10 cellular contexts compared by ENCODE assay signal in the genomic region with DNA sequence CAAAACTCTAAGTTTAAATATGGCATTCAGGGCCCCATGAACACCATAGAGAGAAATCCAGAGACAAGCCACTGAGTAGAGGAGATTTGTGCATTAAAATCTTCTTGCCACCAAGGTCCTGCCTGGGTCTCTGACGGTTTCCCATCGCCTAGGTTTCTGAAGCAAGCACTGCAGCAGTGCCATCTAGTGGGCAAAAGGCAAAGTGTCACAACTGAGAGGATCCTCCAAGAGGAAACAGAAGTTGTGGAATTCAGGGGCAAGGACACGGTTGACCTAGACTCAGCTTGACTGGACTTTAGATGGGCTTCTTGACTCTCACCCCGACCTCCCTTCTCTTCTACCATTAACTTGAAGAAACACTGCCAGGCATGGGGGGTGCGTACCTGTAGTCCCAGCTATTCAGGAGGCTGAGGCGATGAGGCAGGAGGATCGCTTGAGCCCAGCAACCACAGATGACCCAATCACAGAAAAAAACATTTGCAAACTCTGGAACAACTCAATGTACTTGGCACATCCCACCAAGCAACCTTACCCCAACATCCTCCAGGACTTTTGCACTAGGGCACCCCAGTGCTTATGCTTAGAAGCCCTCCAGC.
DNase-seq lines count a peak whose midpoint lies in the region; ATAC-seq, FAIRE-seq and TF ChIP-seq lines count a peak whose summit lies in the region.
"Had no signal": no experiment of that assay in that cellular context is flagged by ENCODE, and none has a peak within 500 bp of the region (broad histone marks: within the 10 kb centered on the region; RNA-seq: fewer than 3 reads in every experiment).

No MANE protein-coding gene starts in this region.

- no peaks in the 10 kb centered on the region for H3K9me2 ChIP-seq in hepatocyte (replicated peaks; ENCODE audit: insufficient read depth)

- H4K8ac ChIP-seq in IMR-90 (ENCODE audit: low read depth in 2 of 2, low read length in 2 of 2) = no peak overlapping the region

- H3K4me1 ChIP-seq in IMR-90 (ENCODE audit: control insufficient read depth, insufficient read depth, low read length) (no peaks in the 10 kb centered on the region), hepatocyte (ENCODE audit: insufficient read depth) (no peaks in the 10 kb centered on the region)

- no peaks in the 10 kb centered on the region for H3K9me1 ChIP-seq in IMR-90 (ENCODE audit: insufficient read depth, low read length)

- H4K91ac ChIP-seq in IMR-90 (ENCODE audit: insufficient read depth, low read depth, low read length) = no peak overlapping the region

- H3K14ac ChIP-seq in IMR-90 (replicated peaks; ENCODE audit: low read depth, low read length) = no peak overlapping the region

- no peak for TF ChIP-seq POLR2A in IMR-90 (IDR thresholded peaks at IDR 0.05; ENCODE audit: low read depth, low read length)

- H3K4ac ChIP-seq in IMR-90 (ENCODE audit: low read depth, low read length) = no peak overlapping the region

- TF ChIP-seq CTCF in IMR-90 (conservative IDR thresholded peaks at IDR 0.05; ENCODE audit: low read depth, low read length) (peak; percentile 71), hepatocyte (IDR thresholded peaks at IDR 0.05; ENCODE audit: poor library complexity) (peak; percentile 94), retinal pigment epithelial cell (conservative IDR thresholded peaks at IDR 0.05; ENCODE audit: low read depth, low read length) (peak; percentile 96)

- H3K79me1 ChIP-seq in IMR-90 (ENCODE audit: low read depth in 1 of 2, low read length in 2 of 2) = no peaks in the 10 kb centered on the region

- no peak overlapping the region for H2AK9ac ChIP-seq in IMR-90 (replicated peaks; ENCODE audit: low read depth, low read length, poor library complexity)

- H3K23ac ChIP-seq in IMR-90 (ENCODE audit: low read depth, low read length) = no peak overlapping the region

- H3K27ac ChIP-seq in IMR-90 (ENCODE audit: insufficient read depth, low read length) = no peak overlapping the region
- H3K27ac ChIP-seq in hepatocyte = no peak overlapping the region

- H3K27me3 ChIP-seq in IMR-90 (ENCODE audit: control insufficient read depth, insufficient read depth, low read length) (no peaks in the 10 kb centered on the region), hepatocyte (no peaks in the 10 kb centered on the region)

- no peak for FAIRE-seq in RCC 7860 (lab: Jason Lieb, UNC)
- FAIRE-seq: colon, G401.6 had no signal

- no peak overlapping the region for H4K5ac ChIP-seq in IMR-90 (ENCODE audit: low read depth, low read length)

- H3K56ac ChIP-seq in IMR-90 (ENCODE audit: extremely low read depth, insufficient read depth, low read length) = no peak overlapping the region

- no peaks in the 10 kb centered on the region for H4K20me1 ChIP-seq in IMR-90 (ENCODE audit: insufficient read depth, low read length)
- no peaks in the 10 kb centered on the region for H4K20me1 ChIP-seq in hepatocyte (ENCODE audit: insufficient read depth, poor library complexity, severe bottlenecking)

- peak; percentile 88 for ATAC-seq in IMR-90 (ENCODE audit: low read depth)
- no peak for ATAC-seq in HG02588 (IDR thresholded peaks at IDR 0.05; ENCODE audit: unreplicated experiment)

- no peak overlapping the region for H3K18ac ChIP-seq in IMR-90 (ENCODE audit: low read depth, low read length)

- no peaks in the 10 kb centered on the region for H3K79me2 ChIP-seq in hepatocyte

- no peak overlapping the region for H3K9ac ChIP-seq in IMR-90 (ENCODE audit: low read depth, low read length)

- in situ Hi-C loops in IMR-90 (cut with MboI; ENCODE audit: low sequenced_read_pairs) = loop anchor here (25.0 kb wide), 1 partner anchor 899 kb away; no protein-coding TSS in a partner anchor

- 0% methylated on average over 1 of the region's 7 CpGs; no CpG with 5 or more reads in 1 of the 2 experiments for WGBS in IMR-90 (ENCODE audit: extremely low coverage in 2 of 2, insufficient read length in 1 of 2), 2 experiments
- 39% methylated on average over 7 of the region's 7 CpGs for WGBS in hepatocyte (ENCODE audit: low lambda C conversion rate, missing lambda C conversion rate)

- no peak overlapping the region for H2AK5ac ChIP-seq in IMR-90 (ENCODE audit: low read depth, low read length)

- peak; percentile 85 for DNase-seq in NCI-H82 (lab: John Stamatoyannopoulos, UW)
- no peak for DNase-seq in NCI-H82 treated with DMSO at 0.1 percent for 48 hours (lab: John Stamatoyannopoulos, UW; ENCODE audit: unreplicated experiment)
- DNase-seq in IMR-90 = peak; percentile 44
- DNase-seq in RCC 7860 (ENCODE audit: low spot score) = peak; percentile 34
- peak in 53 of 58 donors; percentile 4 to 80 (median 28) for DNase-seq in anterior cingulate cortex (lab: John Stamatoyannopoulos, UW)
- DNase-seq in hepatocyte (ENCODE audit: low spot score) = peak; percentile 86
- peak; percentile 6 for DNase-seq in retinal pigment epithelial cell (ENCODE audit: low read depth)

- BruUV-seq in IMR-90 (replicated peaks; lab: Mats Ljungman, UMichigan) = no TSS peak

- no peak overlapping the region for H2BK20ac ChIP-seq in IMR-90 (ENCODE audit: low read depth, low read length)

- CTCF ChIA-PET in IMR-90 (lab: Yijun Ruan, JAX) = no interaction called here

- dilution Hi-C loops in IMR-90 (cut with HindIII; ENCODE audit: low sequenced_read_pairs, unreplicated experiment) = no loop called here

- no peak overlapping the region for H2BK15ac ChIP-seq in IMR-90 (ENCODE audit: low read depth, low read length)

- H2BK5ac ChIP-seq in IMR-90 (ENCODE audit: low read depth, low read length, poor library complexity, severe bottlenecking) = no peak overlapping the region

- no peak overlapping the region for H3K4me2 ChIP-seq in IMR-90 (ENCODE audit: low read depth, low read length)
- no peak overlapping the region for H3K4me2 ChIP-seq in hepatocyte

- POLR2A ChIA-PET in IMR-90 (lab: Charles Lee; ENCODE audit: unreplicated experiment) = no interaction called here

- no peak overlapping the region for H3K4me3 ChIP-seq in IMR-90 (ENCODE audit: insufficient read depth, low read depth, low read length)
- H3K4me3 ChIP-seq in hepatocyte = no peak overlapping the region
- H3K4me3 ChIP-seq in retinal pigment epithelial cell (ENCODE audit: low read length) = no peak overlapping the region

- H2BK120ac ChIP-seq in IMR-90 (ENCODE audit: low read depth, low read length) = no peak overlapping the region

- H2AFZ ChIP-seq in IMR-90 (replicated peaks; ENCODE audit: low read length, poor library complexity) (no peak overlapping the region), hepatocyte (no peak overlapping the region)

- peak; percentile 59 for TF ChIP-seq RAD21 in IMR-90 (IDR thresholded peaks at IDR 0.05; ENCODE audit: low read length)

- intact Hi-C loops in IMR-90 (cut with micrococcal nuclease) = no loop called here

- H3K9me3 ChIP-seq in IMR-90 (ENCODE audit: control insufficient read depth, insufficient read depth, low read length) = no peaks in the 10 kb centered on the region
- H3K9me3 ChIP-seq in hepatocyte (ENCODE audit: low read depth) = no peaks in the 10 kb centered on the region

- H3K36me3 ChIP-seq in IMR-90 (ENCODE audit: control insufficient read depth, insufficient read depth, low read length) (no peaks in the 10 kb centered on the region), hepatocyte (replicated peaks; ENCODE audit: insufficient read depth, low read depth) (no peaks in the 10 kb centered on the region)

TF ChIP-seq in IMR-90, 13 proteins besides CTCF, POLR2A, EP300 and RAD21:
- no peak for TF ChIP-seq NFE2L2 (IDR thresholded peaks at IDR 0.05; ENCODE audit: low read depth, low read length)
- TF ChIP-seq, protein P1, sequence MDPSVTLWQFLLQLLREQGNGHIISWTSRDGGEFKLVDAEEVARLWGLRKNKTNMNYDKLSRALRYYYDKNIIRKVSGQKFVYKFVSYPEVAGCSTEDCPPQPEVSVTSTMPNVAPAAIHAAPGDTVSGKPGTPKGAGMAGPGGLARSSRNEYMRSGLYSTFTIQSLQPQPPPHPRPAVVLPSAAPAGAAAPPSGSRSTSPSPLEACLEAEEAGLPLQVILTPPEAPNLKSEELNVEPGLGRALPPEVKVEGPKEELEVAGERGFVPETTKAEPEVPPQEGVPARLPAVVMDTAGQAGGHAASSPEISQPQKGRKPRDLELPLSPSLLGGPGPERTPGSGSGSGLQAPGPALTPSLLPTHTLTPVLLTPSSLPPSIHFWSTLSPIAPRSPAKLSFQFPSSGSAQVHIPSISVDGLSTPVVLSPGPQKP (IDR thresholded peaks at IDR 0.05; ENCODE audit: borderline replicate concordance, low read depth, low read length) = no peak
- TF ChIP-seq RCOR1 (IDR thresholded peaks at IDR 0.05; ENCODE audit: insufficient replicate concordance, low read length) = no peak
- TF ChIP-seq SMC3 (IDR thresholded peaks at IDR 0.05; ENCODE audit: low read depth, low read length) = peak; percentile 47; the same call in 1 of the 2 replicates
TF ChIP-seq in IMR-90: peak in this region for 1.
